ENCODE assay signal across 13 cellular contexts in the genomic region with DNA sequence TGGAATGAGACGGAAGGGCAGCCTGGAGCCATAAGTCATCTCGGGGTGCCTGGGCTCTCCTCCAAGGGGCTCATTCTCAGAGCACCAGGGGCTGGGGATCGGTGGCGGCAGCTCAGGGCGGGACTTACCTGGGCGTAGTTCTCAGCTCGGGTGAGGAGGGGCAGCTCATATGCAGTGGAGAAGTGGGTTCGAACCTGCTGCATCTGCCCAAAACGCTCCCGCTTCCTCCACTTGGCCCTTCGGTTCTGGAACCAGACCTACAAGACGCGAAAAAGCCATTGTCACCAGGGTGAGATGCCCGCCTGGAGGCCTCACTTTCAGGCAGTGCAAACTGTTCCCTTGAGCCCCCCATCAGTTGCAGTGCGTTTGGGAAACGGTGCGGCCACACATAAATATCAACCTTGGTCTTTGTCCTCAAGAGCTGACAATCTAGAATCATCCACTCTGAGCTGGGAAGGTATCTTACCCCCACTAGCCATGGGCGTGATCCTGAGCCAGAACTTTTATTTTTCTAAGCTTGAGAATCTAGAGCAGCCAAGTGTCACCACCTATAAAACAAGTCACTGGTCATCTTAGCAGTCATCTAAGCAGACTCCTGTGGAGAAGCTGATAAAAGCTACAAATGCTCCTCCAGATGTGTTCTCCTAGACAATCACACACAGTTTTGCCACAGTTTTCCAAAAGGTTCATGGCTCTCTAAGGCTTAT. TPM values are rescaled to one million over a fixed set of nuclear protein-coding genes. Genes with fewer than 3 reads are reported as not detected.
DNase-seq lines count a peak whose midpoint lies in the region; TF ChIP-seq lines count a peak whose summit lies in the region.
"Had no signal": no experiment of that assay in that cellular context is flagged by ENCODE, and none has a peak within 500 bp of the region (broad histone marks: within the 10 kb centered on the region; RNA-seq: fewer than 3 reads in every experiment).

No MANE protein-coding gene starts in this region.

- H3K4me3 ChIP-seq in H7 (ENCODE audit: insufficient read depth, low read depth, low read length) = no peak overlapping the region
- H3K4me3 ChIP-seq in Loucy (ENCODE audit: low read length, poor library complexity, severe bottlenecking) = no peak overlapping the region
- no peak overlapping the region for H3K4me3 ChIP-seq in neural progenitor cell
- no peak overlapping the region for H3K4me3 ChIP-seq in spleen
- H3K4me3 ChIP-seq: A549 had no signal

- H3F3A ChIP-seq in Loucy (ENCODE audit: low read depth) (no peaks in the 10 kb centered on the region), neural progenitor cell (ENCODE audit: low read depth) (no peaks in the 10 kb centered on the region)

- peaks cover 22% of the 10 kb centered on the region for H3K4me1 Mint-ChIP-seq in neural progenitor cell
- H3K4me1 Mint-ChIP-seq: CD4-positive, alpha-beta memory T cell had no signal

- no peaks in the 10 kb centered on the region for H3K79me2 ChIP-seq in Loucy (ENCODE audit: insufficient read depth, low read length)
- H3K79me2 ChIP-seq in neural progenitor cell (ENCODE audit: low read depth) = no peaks in the 10 kb centered on the region

- H3K4me2 ChIP-seq in Loucy (ENCODE audit: low read depth, low read length, poor library complexity, severe bottlenecking) = peak overlapping the region; percentile 47
- H3K4me2 ChIP-seq in neural progenitor cell = no peak overlapping the region
- H3K4me2 ChIP-seq: A549 had no signal

- TF ChIP-seq CTCF in Loucy (conservative IDR thresholded peaks at IDR 0.05; ENCODE audit: low read length) (no peak), neural progenitor cell (IDR thresholded peaks at IDR 0.05) (no peak), spleen (IDR thresholded peaks at IDR 0.05 in 8 of 11, conservative IDR thresholded peaks at IDR 0.05 in 3 of 11) (no peak)

- intact Hi-C loops in spleen (cut with DNase I; ENCODE audit: low total_unique reads) = no loop called here

- H3K27me3 Mint-ChIP-seq in neural progenitor cell (ENCODE audit: insufficient read depth, low read depth) = peaks cover 4% of the 10 kb centered on the region

- no peaks in the 10 kb centered on the region for H3K9me2 ChIP-seq in Loucy (replicated peaks; ENCODE audit: low read depth, low read length)

- TF ChIP-seq POLR2A in spleen (IDR thresholded peaks at IDR 0.05) = no peak

- DNase-seq in H7 (peak; percentile 35), neural progenitor cell (ENCODE audit: low spot score) (no peak), spleen (peak; percentile 67), SKM-1 treated with dmso at 0.1 percent for 144 hours (lab: John Stamatoyannopoulos, UW; ENCODE audit: unreplicated experiment) (no peak), NCI-H526 (lab: John Stamatoyannopoulos, UW) (no peak)
- DNase-seq: BE2C; CD4-positive, alpha-beta memory T cell; DMS79 had no signal

- H3K36me3 Mint-ChIP-seq in neural progenitor cell = no peaks in the 10 kb centered on the region
- H3K36me3 Mint-ChIP-seq: CD4-positive, alpha-beta memory T cell had no signal

- peak overlapping the region; percentile 23 for H3K9ac ChIP-seq in Loucy (ENCODE audit: low read depth, low read length, poor library complexity, severe bottlenecking)
- H3K9ac ChIP-seq in neural progenitor cell = no peak overlapping the region

- H3K27ac ChIP-seq in neural progenitor cell (no peak overlapping the region), spleen (no peak overlapping the region)
- H3K27ac ChIP-seq: A549, C4-2B, HL-60 had no signal

- H3K4me3 Mint-ChIP-seq in neural progenitor cell = no peak overlapping the region
- H3K4me3 Mint-ChIP-seq: CD4-positive, alpha-beta memory T cell had no signal

- peak overlapping the region; percentile 60 for H3K27ac Mint-ChIP-seq in neural progenitor cell

- 88 to 95% (median 91%) methylated on average over 18 of the region's 18 CpGs for WGBS in spleen, 5 donors

- H3K36me3 ChIP-seq in H7 (replicated peaks; ENCODE audit: control insufficient read depth, insufficient read depth, low read length) (no peaks in the 10 kb centered on the region), Loucy (ENCODE audit: insufficient read depth, low read length) (no peaks in the 10 kb centered on the region), neural progenitor cell (no peaks in the 10 kb centered on the region), spleen (no peaks in the 10 kb centered on the region)
- H3K36me3 ChIP-seq: BE2C had no signal

- H2AFZ ChIP-seq in Loucy (ENCODE audit: low read length) (no peak overlapping the region), neural progenitor cell (replicated peaks) (no peak overlapping the region)

- H3K9me3 ChIP-seq in Loucy (ENCODE audit: insufficient read depth, low read depth, low read length) (no peaks in the 10 kb centered on the region), neural progenitor cell (ENCODE audit: low read depth) (no peaks in the 10 kb centered on the region), spleen (no peaks in the 10 kb centered on the region)
- H3K9me3 ChIP-seq: A549, BE2C had no signal

- no peaks in the 10 kb centered on the region for H3K9me3 Mint-ChIP-seq in neural progenitor cell
- H3K9me3 Mint-ChIP-seq: CD4-positive, alpha-beta memory T cell had no signal

- H3K4me1 ChIP-seq in Loucy (ENCODE audit: insufficient read depth, low read length, poor library complexity, severe bottlenecking) (peaks cover 15% of the 10 kb centered on the region), neural progenitor cell (peaks cover 25% of the 10 kb centered on the region), spleen (no peaks in the 10 kb centered on the region)
- H3K4me1 ChIP-seq: A549, BE2C had no signal

- H3K27me3 ChIP-seq in H7 (ENCODE audit: control insufficient read depth, insufficient read depth, low read length) (no peaks in the 10 kb centered on the region), Loucy (ENCODE audit: insufficient read depth, low read length, poor library complexity, severe bottlenecking) (no peaks in the 10 kb centered on the region), neural progenitor cell (no peaks in the 10 kb centered on the region), spleen (replicated peaks in 1 of 7) (peaks cover 0 to 32% (median 0%) of the 10 kb centered on the region in 7 donors)
- H3K27me3 ChIP-seq: BE2C had no signal

- H4K20me1 ChIP-seq in Loucy (ENCODE audit: insufficient read depth, low read length, poor library complexity, severe bottlenecking) = no peaks in the 10 kb centered on the region
- no peaks in the 10 kb centered on the region for H4K20me1 ChIP-seq in neural progenitor cell (ENCODE audit: low read depth)

RNA-seq across cellular contexts. Expression of a gene that starts 42.4 kb away (rescaled TPM):
- total RNA-seq in H7 (2014; rRNA removed; shearing (Covaris generic)) = not detected in 2 replicates
- total RNA-seq in neural progenitor cell (ENCODE audit: low replicate concordance) (not detected in 2 replicates), spleen (under 1 TPM in 1 of 7 donors, not detected in 6; 0.11 TPM)
- not detected for polyA plus RNA-seq in spleen
- total RNA-seq: CD4-positive, alpha-beta memory T cell had no signal
- polyA plus RNA-seq: AG04450; CD4-positive, alpha-beta memory T cell had no signal

Comparison
In these comparisons a context has a peak if more than half of its experiments do, and no peak if none do; other contexts are left out.
1. DNase-seq: peak in H7 (single experiment) and spleen (single experiment); none in neural progenitor cell (single experiment), SKM-1 treated with dmso at 0.1 percent for 144 hours (single experiment) and NCI-H526 (0 of 2).